ENCODE assay signal across 8 cellular contexts in genomic region chr16:46621006-46621629, GRCh38. TPM values are rescaled to one million over a fixed set of nuclear protein-coding genes. Genes with fewer than 3 reads are reported as not detected.
A peak's percentile ranks its signal among the peaks of the same experiment; 100 is the strongest.
DNase-seq lines count a peak whose midpoint lies in the region; ATAC-seq and TF ChIP-seq lines count a peak whose summit lies in the region.

TSS of gene SHCBP1 (minus strand) at chr16:46621379. CDS start at chr16:46621359, 20 bp downstream.

- peak within 1 kb of the TSS; percentile 89 for H3K4me3 Mint-ChIP-seq in activated naive CD8-positive, alpha-beta T cell

- WGBS in upper lobe of left lung, 2 donors, result 0 to 2% methylated on average over 22 to 30 of the region's 51 CpGs

- no peak for TF ChIP-seq POLR2A in upper lobe of left lung (IDR thresholded peaks at IDR 0.05)

- peaks cover 7% of the 10 kb centered on the region for H3K27me3 Mint-ChIP-seq in activated naive CD8-positive, alpha-beta T cell

- H3K4me3 ChIP-seq in HFF-Myc (replicated peaks; ENCODE audit: low read depth, low read length) (peak within 1 kb of the TSS; percentile 89), upper lobe of left lung (peak within 1 kb of the TSS; percentile 45 to 71 (median 69))

- H3K9me3 Mint-ChIP-seq in activated naive CD8-positive, alpha-beta T cell (ENCODE audit: low read depth), result no peaks in the 10 kb centered on the region

- no peak within 1 kb of the TSS for H3K27ac Mint-ChIP-seq in activated naive CD8-positive, alpha-beta T cell

- no peaks in the 10 kb centered on the region for H3K36me3 Mint-ChIP-seq in activated naive CD8-positive, alpha-beta T cell

- POLR2A ChIA-PET in GM10248 (lab: Yijun Ruan, JAX), result no interaction called here

- TF ChIP-seq CTCF in GM10248 (IDR thresholded peaks at IDR 0.05; ENCODE audit: control extremely low read depth, extremely low read depth, low read depth, missing control alignments) (no peak), HFF-Myc (IDR thresholded peaks at IDR 0.05; ENCODE audit: low read depth, low read length, missing control alignments) (no peak), upper lobe of left lung (IDR thresholded peaks at IDR 0.05) (no peak)

- DNase-seq in GM10248 (ENCODE audit: extremely low spot score) (peak; percentile 93), HFF-Myc (ENCODE audit: extremely low read depth, low read depth) (peak; percentile 66), MV-4-11 (lab: John Stamatoyannopoulos, UW) (peak; percentile 86), SKM-1 (lab: John Stamatoyannopoulos, UW; ENCODE audit: unreplicated experiment) (peak; percentile 86), cardiac septum (ENCODE audit: low spot score) (peak; percentile 92), posterior cingulate gyrus (peak; percentile 62 to 96 (median 76)), upper lobe of left lung (peak; percentile 87 to 91)

- no peak for TF ChIP-seq EP300 in upper lobe of left lung (IDR thresholded peaks at IDR 0.05)

- intact Hi-C loops in cardiac septum (cut with DNase I), result no loop called here
- intact Hi-C loops in posterior cingulate gyrus (cut with DNase I), result no loop called here

- CTCF ChIA-PET in GM10248 (lab: Yijun Ruan, JAX), result interaction anchor here (0.8 to 2.2 kb wide), 5 partner anchors 9 to 233 kb away, joined by 3 to 8 read pairs (median 3); no protein-coding TSS in a partner anchor

- H3K9me3 ChIP-seq in upper lobe of left lung, result no peaks in the 10 kb centered on the region

- peak; percentile 79 to 94 for ATAC-seq in upper lobe of left lung (ENCODE audit: low FRiP score in 2 of 2)

- H3K4me1 ChIP-seq in upper lobe of left lung, result peaks cover 6 to 24% (median 10%) of the 10 kb centered on the region in 4 donors

- no peaks in the 10 kb centered on the region for H3K27me3 ChIP-seq in upper lobe of left lung

- peaks cover 20% of the 10 kb centered on the region for H3K4me1 Mint-ChIP-seq in activated naive CD8-positive, alpha-beta T cell (ENCODE audit: low read depth)

- no peaks in the 10 kb centered on the region for H3K36me3 ChIP-seq in upper lobe of left lung

- H3K27ac ChIP-seq in upper lobe of left lung, result peak within 1 kb of the TSS in 2 of 4 donors; percentile 21 to 58

RNA-seq across cellular contexts. Expression of gene SHCBP1, which starts in this region (rescaled TPM):
- total RNA-seq in cardiac septum (0.54 TPM), upper lobe of left lung (10 to 100 TPM in 1 of 6 donors, 1 to 10 TPM in 4, under 1 TPM in 1; 0.89 to 12.1 (median 1.6) TPM)

Comparison
In these comparisons a context has a peak if more than half of its experiments do, and no peak if none do; other contexts are left out.
1. Peak in DNase-seq in cardiac septum; RNA of the gene not detected or under 1 TPM.